14 cellular contexts compared by ENCODE assay signal in genomic region chr11:133895551-133895950, GRCh38. TPM values are rescaled to one million over a fixed set of nuclear protein-coding genes. Genes with fewer than 3 reads are reported as not detected.
DNase-seq lines count a peak whose midpoint lies in the region; ATAC-seq and TF ChIP-seq lines count a peak whose summit lies in the region.
"Had no signal": no experiment of that assay in that cellular context is flagged by ENCODE, and none has a peak within 500 bp of the region (broad histone marks: within the 10 kb centered on the region; RNA-seq: fewer than 3 reads in every experiment).

No MANE protein-coding gene starts in this region.

- TF ChIP-seq CTCF in mucosa of descending colon (IDR thresholded peaks at IDR 0.05): no peak

- H3K9me3 ChIP-seq in mucosa of descending colon: no peaks in the 10 kb centered on the region

- DNase-seq in islet precursor cell: peak; percentile 50
- no peak for DNase-seq in superior temporal gyrus (ENCODE audit: extremely low spot score)
- no peak for DNase-seq in mucosa of descending colon
- no peak for DNase-seq in NCI-H2171 (lab: John Stamatoyannopoulos, UW)
- DNase-seq in NCI-H2107 (lab: John Stamatoyannopoulos, UW): no peak
- DNase-seq: activated T-cell treated with anti-CD3 and anti-CD28 coated beads, Interleukin-2, amount 50 U/mL, for 72 hours; DND-41; Karpas-422; right cardiac atrium had no signal

- no peaks in the 10 kb centered on the region for H3K36me3 ChIP-seq in mucosa of descending colon (ENCODE audit: low read depth)

- H3K4me1 ChIP-seq in mucosa of descending colon (ENCODE audit: low read depth): no peaks in the 10 kb centered on the region

- no peak overlapping the region for H3K4me3 ChIP-seq in mucosa of descending colon
- H3K4me3 ChIP-seq: dorsolateral prefrontal cortex had no signal

- ATAC-seq in GM18502 (IDR thresholded peaks at IDR 0.05; ENCODE audit: poor library complexity, unreplicated experiment) (peak; percentile 25), GM21447 (IDR thresholded peaks at IDR 0.05; ENCODE audit: unreplicated experiment) (peak; percentile 26), HG03354 (IDR thresholded peaks at IDR 0.05; ENCODE audit: poor library complexity, severe bottlenecking, unreplicated experiment) (peak; percentile 31), mucosa of descending colon (no peak)
- ATAC-seq: right cardiac atrium had no signal

- intact Hi-C loops in mucosa of descending colon (cut with DNase I, micrococcal nuclease): no loop called here

RNA-seq across cellular contexts. Expression of gene SPATA19, which starts 50.2 kb away (rescaled TPM):
- not detected for total RNA-seq in mucosa of descending colon
- total RNA-seq: activated T-cell treated with anti-CD3 and anti-CD28 coated beads, Interleukin-2, amount 50 U/mL, for 72 hours; fibroblast of villous mesenchyme; right cardiac atrium had no signal
